Comparison of ENCODE assay signal across 1 cellular context in the genomic region with DNA sequence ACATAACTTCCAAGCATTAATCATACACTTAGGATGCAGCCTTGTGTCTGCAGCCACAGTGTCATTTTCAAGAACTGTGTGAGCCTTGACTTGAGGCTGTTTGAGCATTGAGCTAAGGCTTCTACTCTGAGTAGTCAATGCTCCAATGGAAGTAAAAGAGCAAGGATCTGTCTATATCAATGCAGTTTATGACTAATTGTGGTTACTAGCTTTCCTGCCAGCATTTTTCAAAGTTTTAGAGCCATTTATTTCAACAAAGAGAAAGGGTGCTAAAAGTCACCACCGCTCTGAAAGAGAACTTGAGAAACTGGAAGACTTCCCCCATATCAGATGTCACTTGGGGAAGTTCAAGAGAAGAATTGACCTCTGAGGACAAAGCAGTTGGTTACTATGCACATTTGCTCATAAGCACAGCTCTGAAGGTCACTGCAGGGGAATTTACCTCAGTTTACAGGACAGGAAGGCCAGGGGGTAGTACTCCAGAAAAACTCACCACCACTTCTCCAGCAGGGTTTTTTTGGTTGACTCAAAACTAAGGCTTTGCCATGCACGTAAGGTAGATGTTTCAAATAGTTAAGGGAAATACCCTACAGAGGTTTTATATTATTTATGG.
A peak's percentile ranks its signal among the peaks of the same experiment; 100 is the strongest.
TF ChIP-seq lines count a peak whose summit lies in the region.

No MANE protein-coding gene starts in this region.

TF ChIP-seq in SK-N-SH, 30 proteins besides CTCF, POLR2A, EP300 and RAD21 (continued from another document):
- TF ChIP-seq, protein P1, sequence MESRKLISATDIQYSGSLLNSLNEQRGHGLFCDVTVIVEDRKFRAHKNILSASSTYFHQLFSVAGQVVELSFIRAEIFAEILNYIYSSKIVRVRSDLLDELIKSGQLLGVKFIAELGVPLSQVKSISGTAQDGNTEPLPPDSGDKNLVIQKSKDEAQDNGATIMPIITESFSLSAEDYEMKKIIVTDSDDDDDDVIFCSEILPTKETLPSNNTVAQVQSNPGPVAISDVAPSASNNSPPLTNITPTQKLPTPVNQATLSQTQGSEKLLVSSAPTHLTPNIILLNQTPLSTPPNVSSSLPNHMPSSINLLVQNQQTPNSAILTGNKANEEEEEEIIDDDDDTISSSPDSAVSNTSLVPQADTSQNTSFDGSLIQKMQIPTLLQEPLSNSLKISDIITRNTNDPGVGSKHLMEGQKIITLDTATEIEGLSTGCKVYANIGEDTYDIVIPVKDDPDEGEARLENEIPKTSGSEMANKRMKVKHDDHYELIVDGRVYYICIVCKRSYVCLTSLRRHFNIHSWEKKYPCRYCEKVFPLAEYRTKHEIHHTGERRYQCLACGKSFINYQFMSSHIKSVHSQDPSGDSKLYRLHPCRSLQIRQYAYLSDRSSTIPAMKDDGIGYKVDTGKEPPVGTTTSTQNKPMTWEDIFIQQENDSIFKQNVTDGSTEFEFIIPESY (IDR thresholded peaks at IDR 0.05; ENCODE audit: borderline replicate concordance, low read depth): peak; percentile 25; the same call in 1 of the 2 replicates
- TF ChIP-seq RCOR1 (IDR thresholded peaks at IDR 0.05; ENCODE audit: low read length): no peak
- TF ChIP-seq NFIC (IDR thresholded peaks at IDR 0.05; ENCODE audit: borderline replicate concordance): peak; percentile 85
- TF ChIP-seq SIN3A (IDR thresholded peaks at IDR 0.05; ENCODE audit: borderline replicate concordance, low read depth, low read length): no peak
- TF ChIP-seq, protein P2, sequence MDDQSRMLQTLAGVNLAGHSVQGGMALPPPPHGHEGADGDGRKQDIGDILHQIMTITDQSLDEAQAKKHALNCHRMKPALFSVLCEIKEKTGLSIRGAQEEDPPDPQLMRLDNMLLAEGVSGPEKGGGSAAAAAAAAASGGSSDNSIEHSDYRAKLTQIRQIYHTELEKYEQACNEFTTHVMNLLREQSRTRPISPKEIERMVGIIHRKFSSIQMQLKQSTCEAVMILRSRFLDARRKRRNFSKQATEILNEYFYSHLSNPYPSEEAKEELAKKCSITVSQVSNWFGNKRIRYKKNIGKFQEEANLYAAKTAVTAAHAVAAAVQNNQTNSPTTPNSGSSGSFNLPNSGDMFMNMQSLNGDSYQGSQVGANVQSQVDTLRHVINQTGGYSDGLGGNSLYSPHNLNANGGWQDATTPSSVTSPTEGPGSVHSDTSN (IDR thresholded peaks at IDR 0.05): peak; percentile 82
TF ChIP-seq in SK-N-SH: peak in this region for 15.
